ENCODE assay signal across 8 cellular contexts in the genomic region with DNA sequence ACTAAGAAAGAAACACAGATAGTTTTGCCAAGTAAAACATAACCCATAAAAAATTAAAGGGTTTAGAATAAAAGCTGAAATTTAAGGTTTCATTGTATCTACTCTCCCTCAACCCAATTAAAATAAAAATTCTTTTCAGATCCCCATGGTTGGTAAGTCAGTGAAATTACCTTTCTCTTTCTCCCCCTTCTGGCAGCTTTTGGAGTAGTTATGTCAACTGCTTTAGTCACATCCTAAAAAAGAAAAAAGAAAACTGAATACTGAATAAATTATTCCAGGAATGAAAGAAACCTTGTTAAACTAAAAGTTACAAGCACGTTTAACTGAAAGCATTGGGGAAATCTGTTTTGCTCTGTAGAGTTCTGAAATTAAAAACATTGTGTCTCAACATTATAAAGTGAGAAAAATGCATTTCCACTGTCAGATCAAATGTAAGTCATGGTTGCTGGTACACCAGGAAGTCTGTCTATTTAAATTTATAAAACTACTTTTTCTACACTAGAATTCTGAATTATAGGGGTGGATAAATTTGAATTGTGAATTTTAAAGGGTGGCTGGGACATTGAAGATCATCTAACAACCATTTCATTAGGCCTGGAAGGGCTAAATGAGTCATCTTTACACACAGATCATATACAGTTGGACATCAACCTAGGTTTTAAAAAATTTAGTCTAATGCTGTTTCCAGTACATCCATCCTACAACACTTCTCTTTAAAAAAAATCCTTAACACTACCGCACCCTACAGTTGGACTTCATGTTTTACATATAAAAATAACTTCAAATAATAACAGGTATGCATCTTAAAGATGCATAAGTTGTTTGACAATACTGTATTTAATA. TPM values are rescaled to one million over a fixed set of nuclear protein-coding genes. Genes with fewer than 3 reads are reported as not detected.
DNase-seq lines count a peak whose midpoint lies in the region; ATAC-seq and TF ChIP-seq lines count a peak whose summit lies in the region.

No MANE protein-coding gene starts in this region.

- no peak overlapping the region for H3K9ac ChIP-seq in Karpas-422 (ENCODE audit: low read length)

- H3K4me3 ChIP-seq in Karpas-422 (ENCODE audit: low read length) (no peak overlapping the region), astrocyte of the cerebellum (ENCODE audit: low read depth, low read length) (no peak overlapping the region), lower lobe of right lung (no peak overlapping the region), prostate gland (no peak overlapping the region), ovary (no peak overlapping the region)

- H3K36me3 ChIP-seq in Karpas-422 (ENCODE audit: insufficient read depth, low read length), result peaks cover 33% of the 10 kb centered on the region
- peaks cover 34% of the 10 kb centered on the region for H3K36me3 ChIP-seq in lower lobe of right lung
- H3K36me3 ChIP-seq in prostate gland, result no peaks in the 10 kb centered on the region
- no peaks in the 10 kb centered on the region for H3K36me3 ChIP-seq in ovary

- intact Hi-C loops in lower lobe of right lung (cut with DNase I) (no loop called here), prostate gland (cut with DNase I) (loop anchor here (10.0 kb wide), 1 partner anchor 191 kb away; no protein-coding TSS in a partner anchor), ovary (cut with DNase I) (no loop called here)

- H3K79me2 ChIP-seq in Karpas-422 (ENCODE audit: low read length), result peaks cover 62% of the 10 kb centered on the region

- no peak for ATAC-seq in lower lobe of right lung
- no peak for ATAC-seq in GM21390 (IDR thresholded peaks at IDR 0.05; ENCODE audit: unreplicated experiment)

- 48% methylated on average over 2 of the region's 2 CpGs for WGBS in prostate gland
- WGBS in ovary, 3 donors, result 48 to 57% (median 49%) methylated on average over 2 of the region's 2 CpGs

- H3K27me3 ChIP-seq in Karpas-422 (ENCODE audit: low read length), result no peaks in the 10 kb centered on the region
- H3K27me3 ChIP-seq in lower lobe of right lung (ENCODE audit: low read depth), result no peaks in the 10 kb centered on the region
- H3K27me3 ChIP-seq in prostate gland (replicated peaks; ENCODE audit: insufficient read depth), result no peaks in the 10 kb centered on the region
- no peaks in the 10 kb centered on the region for H3K27me3 ChIP-seq in ovary

- H4K20me1 ChIP-seq in Karpas-422 (ENCODE audit: insufficient read depth, low read depth, low read length), result no peaks in the 10 kb centered on the region

- no peaks in the 10 kb centered on the region for H3K9me2 ChIP-seq in Karpas-422 (replicated peaks; ENCODE audit: insufficient read depth, low read length)

- no peak for TF ChIP-seq EP300 in ovary (IDR thresholded peaks at IDR 0.05)

- no peak overlapping the region for H3K4me2 ChIP-seq in Karpas-422 (ENCODE audit: low read depth, low read length, poor library complexity, severe bottlenecking)

- DNase-seq in COLO829 (ENCODE audit: low spot score) (peak; percentile 20), Karpas-422 (peak; percentile 70), astrocyte of the cerebellum (ENCODE audit: low read depth) (no peak), lower lobe of right lung (no peak), prostate gland (ENCODE audit: low spot score) (no peak), ovary (no peak)
- DNase-seq in effector CD4-positive, alpha-beta T cell, result no peak

- H3K4me1 ChIP-seq in Karpas-422 (ENCODE audit: low read length), result peaks cover 18% of the 10 kb centered on the region
- no peaks in the 10 kb centered on the region for H3K4me1 ChIP-seq in lower lobe of right lung
- H3K4me1 ChIP-seq in prostate gland (replicated peaks), result no peaks in the 10 kb centered on the region
- H3K4me1 ChIP-seq in ovary (ENCODE audit: insufficient read depth), result no peaks in the 10 kb centered on the region

- H2AFZ ChIP-seq in Karpas-422 (ENCODE audit: low read length), result no peak overlapping the region

- peak; percentile 52 for TF ChIP-seq CTCF in astrocyte of the cerebellum (IDR thresholded peaks at IDR 0.05; ENCODE audit: low read depth, low read length, missing control alignments)
- TF ChIP-seq CTCF in lower lobe of right lung (IDR thresholded peaks at IDR 0.05), result peak; percentile 33
- TF ChIP-seq CTCF in prostate gland (IDR thresholded peaks at IDR 0.05), result peak in 2 of 4 experiments; percentile 20 to 40
- TF ChIP-seq CTCF in ovary (IDR thresholded peaks at IDR 0.05), result peak in 1 of 3 donors; percentile 23

- no peaks in the 10 kb centered on the region for H3K9me3 ChIP-seq in Karpas-422 (ENCODE audit: low read length)
- H3K9me3 ChIP-seq in lower lobe of right lung, result no peaks in the 10 kb centered on the region
- H3K9me3 ChIP-seq in prostate gland, result no peaks in the 10 kb centered on the region
- no peaks in the 10 kb centered on the region for H3K9me3 ChIP-seq in ovary

- H3K27ac ChIP-seq in Karpas-422 (ENCODE audit: low read length) (no peak overlapping the region), lower lobe of right lung (no peak overlapping the region), prostate gland (no peak overlapping the region), ovary (no peak overlapping the region)

- TF ChIP-seq POLR2A in prostate gland (IDR thresholded peaks at IDR 0.05), result no peak
- no peak for TF ChIP-seq POLR2A in ovary (IDR thresholded peaks at IDR 0.05)

- in situ Hi-C loops in astrocyte of the cerebellum (cut with HindIII; ENCODE audit: low sequenced_read_pairs), result no loop called here

RNA-seq across cellular contexts. Expression of a gene that starts 24.7 kb away (rescaled TPM):
- total RNA-seq in Karpas-422 (2014; rRNA removed; shearing (Covaris generic); ENCODE audit: low replicate concordance), result 88.9 and 118 TPM in 2 replicates
- total RNA-seq in lower lobe of right lung, result 41.7 TPM
- total RNA-seq in prostate gland, result 10 to 100 TPM; 65.3 to 69.6 TPM
- total RNA-seq in ovary, result 100 to 1,000 TPM in 1 of 7 donors, 10 to 100 TPM in 6; 71.6 to 104 (median 81.2) TPM
- polyA plus RNA-seq in ovary, result 10 to 100 TPM; 69.5 to 95.3 TPM

Comparison
In these comparisons a context has a peak if more than half of its experiments do, and no peak if none do; other contexts are left out.
1. DNase-seq: peak in COLO829 (single experiment) and Karpas-422 (single experiment); none in astrocyte of the cerebellum (single experiment), lower lobe of right lung (single experiment), prostate gland (single experiment), ovary (0 of 5) and effector CD4-positive, alpha-beta T cell (single experiment).